12 cellular contexts compared by ENCODE assay signal in the genomic region with DNA sequence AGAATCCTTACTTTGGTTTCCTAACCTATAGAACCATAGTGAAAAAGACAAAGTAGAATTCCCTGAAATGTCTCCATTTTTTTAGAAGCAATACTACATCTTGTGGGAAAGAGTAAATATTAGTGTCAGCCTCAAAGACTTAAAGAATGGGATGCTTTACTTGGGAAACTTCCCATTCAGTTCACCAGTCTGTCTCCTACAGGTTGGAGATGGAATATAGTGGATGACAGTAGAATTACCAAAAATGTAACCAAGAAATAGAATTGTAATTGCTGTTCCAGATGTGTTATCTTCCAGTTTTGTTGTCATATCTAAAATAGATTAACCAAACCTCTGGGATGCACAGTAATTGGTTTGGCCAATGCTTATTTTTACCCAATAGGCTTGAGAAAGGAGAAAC.
DNase-seq lines count a peak whose midpoint lies in the region; TF ChIP-seq lines count a peak whose summit lies in the region.
"Had no signal": no experiment of that assay in that cellular context is flagged by ENCODE, and none has a peak within 500 bp of the region (broad histone marks: within the 10 kb centered on the region; RNA-seq: fewer than 3 reads in every experiment).

No MANE protein-coding gene starts in this region.

- H3K9ac ChIP-seq in mammary epithelial cell (ENCODE audit: insufficient read depth, low read length): no peak overlapping the region
- H3K9ac ChIP-seq: BLaER1, GM23248 had no signal

- H3K4me1 Mint-ChIP-seq in progenitor cell of endocrine pancreas (ENCODE audit: low read depth): no peaks in the 10 kb centered on the region
- H3K4me1 Mint-ChIP-seq: CD4-positive, CD25-positive, alpha-beta regulatory T cell had no signal

- peak; percentile 19 to 56 for TF ChIP-seq CTCF in mammary epithelial cell (conservative IDR thresholded peaks at IDR 0.05 in 1 of 2, IDR thresholded peaks at IDR 0.05 in 1 of 2; ENCODE audit: extremely low read depth in 1 of 2, insufficient read depth in 1 of 2, low read depth in 1 of 2, low read length in 2 of 2)
- no peak for TF ChIP-seq CTCF in breast epithelium (IDR thresholded peaks at IDR 0.05)
- TF ChIP-seq CTCF in VCaP (conservative IDR thresholded peaks at IDR 0.05): peak; percentile 66
- TF ChIP-seq CTCF in epithelial cell of proximal tubule (conservative IDR thresholded peaks at IDR 0.05; ENCODE audit: low read depth, low read length): peak; percentile 20
- peak; percentile 17 for TF ChIP-seq CTCF in progenitor cell of endocrine pancreas (IDR thresholded peaks at IDR 0.05; ENCODE audit: unreplicated experiment)

- no peaks in the 10 kb centered on the region for H3K36me3 Mint-ChIP-seq in progenitor cell of endocrine pancreas (ENCODE audit: insufficient read depth)
- H3K36me3 Mint-ChIP-seq: CD4-positive, CD25-positive, alpha-beta regulatory T cell had no signal

- BruUV-seq in mammary epithelial cell (replicated peaks; lab: Mats Ljungman, UMichigan): no TSS peak

- intact Hi-C loops in mammary epithelial cell (cut with micrococcal nuclease): no loop called here
- intact Hi-C loops in breast epithelium (cut with DNase I; ENCODE audit: low total_unique reads): no loop called here

- CTCF ChIA-PET in mammary epithelial cell (lab: Charles Lee; ENCODE audit: low non-redundant PET): no interaction called here

- no peak for TF ChIP-seq POLR2A in breast epithelium (IDR thresholded peaks at IDR 0.05)

- DNase-seq in mammary epithelial cell: no peak
- DNase-seq in breast epithelium (ENCODE audit: low spot score in 2 of 2): no peak
- no peak for DNase-seq in epithelial cell of proximal tubule (ENCODE audit: low read depth)
- DNase-seq in progenitor cell of endocrine pancreas (ENCODE audit: low spot score, unreplicated experiment): no peak
- no peak for DNase-seq in glomerular visceral epithelial cell (ENCODE audit: extremely low spot score)
- DNase-seq in AML-193 (lab: John Stamatoyannopoulos, UW): no peak
- DNase-seq in RPMI8226: no peak
- DNase-seq: CD4-positive, CD25-positive, alpha-beta regulatory T cell; GM23248 had no signal

- no peak overlapping the region for H3K27ac ChIP-seq in mammary epithelial cell (ENCODE audit: insufficient read depth, low read depth, low read length)
- H3K27ac ChIP-seq in breast epithelium: no peak overlapping the region
- H3K27ac ChIP-seq in VCaP: no peak overlapping the region
- H3K27ac ChIP-seq: 22Rv1, BLaER1, GM23248 had no signal

- no peaks in the 10 kb centered on the region for H3K79me2 ChIP-seq in mammary epithelial cell (ENCODE audit: insufficient read depth, low read length)

- no peak overlapping the region for H3K4me3 ChIP-seq in mammary epithelial cell (replicated peaks in 1 of 3; ENCODE audit: insufficient read depth in 1 of 3, low read depth in 2 of 3, low read length in 3 of 3)
- no peak overlapping the region for H3K4me3 ChIP-seq in breast epithelium
- no peak overlapping the region for H3K4me3 ChIP-seq in epithelial cell of proximal tubule (ENCODE audit: low read depth, low read length)
- H3K4me3 ChIP-seq: BLaER1, GM23248 had no signal

- H3K36me3 ChIP-seq in mammary epithelial cell (ENCODE audit: insufficient read depth, low read length): no peaks in the 10 kb centered on the region
- H3K36me3 ChIP-seq in breast epithelium: no peaks in the 10 kb centered on the region
- H3K36me3 ChIP-seq: BLaER1 had no signal

- dilution Hi-C loops in mammary epithelial cell (cut with HindIII; ENCODE audit: low sequenced_read_pairs): no loop called here

- in situ Hi-C loops in mammary epithelial cell (cut with MboI; ENCODE audit: low sequenced_read_pairs in 2 of 2): no loop called here

- H3K9me3 ChIP-seq in mammary epithelial cell (replicated peaks; ENCODE audit: insufficient read depth, low read length): no peaks in the 10 kb centered on the region
- no peaks in the 10 kb centered on the region for H3K9me3 ChIP-seq in breast epithelium
- H3K9me3 ChIP-seq: BLaER1 had no signal

- H4K20me1 ChIP-seq in mammary epithelial cell (ENCODE audit: insufficient read depth, low read length): no peaks in the 10 kb centered on the region
- H4K20me1 ChIP-seq: BLaER1 had no signal

- H3K4me2 ChIP-seq in mammary epithelial cell (ENCODE audit: insufficient read depth, low read depth, low read length): no peak overlapping the region
- H3K4me2 ChIP-seq: BLaER1 had no signal

- H3K4me1 ChIP-seq in mammary epithelial cell (ENCODE audit: insufficient read depth, low read length): no peaks in the 10 kb centered on the region
- no peaks in the 10 kb centered on the region for H3K4me1 ChIP-seq in breast epithelium
- H3K4me1 ChIP-seq: BLaER1 had no signal

- H3K9me3 Mint-ChIP-seq in progenitor cell of endocrine pancreas (ENCODE audit: low read depth): peaks cover 2% of the 10 kb centered on the region

- H3K27ac Mint-ChIP-seq in progenitor cell of endocrine pancreas: no peak overlapping the region
- H3K27ac Mint-ChIP-seq: CD4-positive, CD25-positive, alpha-beta regulatory T cell had no signal

- no peaks in the 10 kb centered on the region for H3K27me3 ChIP-seq in mammary epithelial cell (ENCODE audit: insufficient read depth, low read length)
- no peaks in the 10 kb centered on the region for H3K27me3 ChIP-seq in breast epithelium
- H3K27me3 ChIP-seq: BLaER1 had no signal

- H2AFZ ChIP-seq in mammary epithelial cell (ENCODE audit: low read depth, low read length): no peak overlapping the region
- H2AFZ ChIP-seq: GM23248 had no signal

- H3K27me3 Mint-ChIP-seq in progenitor cell of endocrine pancreas: no peaks in the 10 kb centered on the region
- H3K27me3 Mint-ChIP-seq: CD4-positive, CD25-positive, alpha-beta regulatory T cell had no signal

- no peak overlapping the region for H3K4me3 Mint-ChIP-seq in progenitor cell of endocrine pancreas (ENCODE audit: low read depth)
- H3K4me3 Mint-ChIP-seq: CD4-positive, CD25-positive, alpha-beta regulatory T cell had no signal

Comparison
In these comparisons a context has a peak if more than half of its experiments do, and no peak if none do; other contexts are left out.
1. CTCF ChIP-seq: peak in mammary epithelial cell (2 of 2), VCaP (single experiment), epithelial cell of proximal tubule (single experiment) and progenitor cell of endocrine pancreas (single experiment); none in breast epithelium (0 of 3).